34 cellular contexts compared by ENCODE assay signal in genomic region chr6:29028821-29029220, GRCh38. TPM values are rescaled to one million over a fixed set of nuclear protein-coding genes. Genes with fewer than 3 reads are reported as not detected.
"Had no signal": no experiment of that assay in that cellular context is flagged by ENCODE, and none has a peak within 500 bp of the region (broad histone marks: within the 10 kb centered on the region; RNA-seq: fewer than 3 reads in every experiment).

No MANE protein-coding gene starts in this region.

- H3K4me1 Mint-ChIP-seq: stimulated activated effector memory CD8-positive, alpha-beta T cell treated with anti-CD3 and anti-CD28 coated beads, Interleukin-12 subunit alpha, Interleukin-12 subunit beta, amount 100 ng/mL, for 72 hours; stimulated activated memory B cell treated with anti-CD40 and anti-IgM and Interleukin-4, amounts not matched to agents 10 μg/mL and 1 μg/mL and 100 μg/mL, for 72 hours; stimulated activated naive B cell treated with anti-CD40 and anti-IgM and Interleukin-4, amounts not matched to agents 10 μg/mL and 1 μg/mL and 100 μg/mL, for 72 hours; stimulated activated naive CD8-positive, alpha-beta T cell treated with anti-CD3 and anti-CD28 coated beads, Interleukin-15, amount 100 ng/mL, for 72 hours had no signal

- H3K27ac Mint-ChIP-seq: stimulated activated effector memory CD8-positive, alpha-beta T cell treated with anti-CD3 and anti-CD28 coated beads, Interleukin-12 subunit alpha, Interleukin-12 subunit beta, amount 100 ng/mL, for 72 hours; stimulated activated memory B cell treated with anti-CD40 and anti-IgM and Interleukin-4, amounts not matched to agents 10 μg/mL and 1 μg/mL and 100 μg/mL, for 72 hours; stimulated activated naive B cell treated with anti-CD40 and anti-IgM and Interleukin-4, amounts not matched to agents 10 μg/mL and 1 μg/mL and 100 μg/mL, for 72 hours; stimulated activated naive CD8-positive, alpha-beta T cell treated with anti-CD3 and anti-CD28 coated beads, Interleukin-15, amount 100 ng/mL, for 72 hours; stimulated activated naive CD8-positive, alpha-beta T cell treated with anti-CD3 and anti-CD28 coated beads, Interleukin-15, Interleukin-2, amounts not matched to agents 100 ng/mL and 50 ng/mL, for 24 hours; type B pancreatic cell had no signal

- H3K4me1 ChIP-seq: stomach, suprapubic skin, testis, thyroid gland, tibial artery, tibial nerve, transverse colon, upper lobe of left lung, upper lobe of right lung, uterus, vagina had no signal

- H3K9me3 Mint-ChIP-seq: stimulated activated effector memory CD8-positive, alpha-beta T cell treated with anti-CD3 and anti-CD28 coated beads, Interleukin-12 subunit alpha, Interleukin-12 subunit beta, amount 100 ng/mL, for 72 hours; stimulated activated memory B cell treated with anti-CD40 and anti-IgM and Interleukin-4, amounts not matched to agents 10 μg/mL and 1 μg/mL and 100 μg/mL, for 72 hours; stimulated activated naive B cell treated with anti-CD40 and anti-IgM and Interleukin-4, amounts not matched to agents 10 μg/mL and 1 μg/mL and 100 μg/mL, for 72 hours; stimulated activated naive CD8-positive, alpha-beta T cell treated with anti-CD3 and anti-CD28 coated beads, Interleukin-15, amount 100 ng/mL, for 72 hours; stimulated activated naive CD8-positive, alpha-beta T cell treated with anti-CD3 and anti-CD28 coated beads, Interleukin-15, Interleukin-2, amounts not matched to agents 100 ng/mL and 50 ng/mL, for 24 hours; type B pancreatic cell had no signal

- FAIRE-seq: urothelium cell line had no signal

- H3K27ac ChIP-seq: stomach, suprapubic skin, testis, thoracic aorta, thyroid gland, tibial artery, tibial nerve, transverse colon, upper lobe of left lung, upper lobe of right lung, uterus, vagina had no signal

- DNase-seq: stimulated activated CD4-positive, alpha-beta T cell treated with anti-CD3 and anti-CD28 coated beads, Interleukin-2, amount 100 ng/mL, for 48 hours; stimulated activated CD4-positive, alpha-beta T cell treated with anti-CD3 and anti-CD28 coated beads, Interleukin-4, amount 100 ng/mL, for 1 hour; stimulated activated CD4-positive, alpha-beta T cell treated with anti-CD3 and anti-CD28 coated beads, Interleukin-4, amount 100 ng/mL, for 24 hours; stimulated activated CD4-positive, alpha-beta T cell treated with anti-CD3 and anti-CD28 coated beads, Interleukin-4, amount 100 ng/mL, for 4 hours; stimulated activated CD8-positive, alpha-beta memory T cell treated with anti-CD3 and anti-CD28 coated beads, Interleukin-4, amount 100 ng/mL, for 48 hours; stimulated activated naive B cell treated with anti-CD40 and anti-IgM and Interleukin-4, amounts not matched to agents 10 μg/mL and 1 μg/mL and 100 μg/mL, for 72 hours; stimulated activated naive CD4-positive, alpha-beta T cell; stimulated activated naive CD4-positive, alpha-beta T cell treated with Interleukin-2 at 50 U/mL for 16 hours; stimulated activated naive CD8-positive, alpha-beta T cell treated with anti-CD3 and anti-CD28 coated beads, Interleukin-15, amount 100 ng/mL, for 72 hours; stimulated activated naive CD8-positive, alpha-beta T cell treated with anti-CD3 and anti-CD28 coated beads, Interleukin-15, Interleukin-2, amounts not matched to agents 100 U/mL and 50 U/mL, for 24 hours; stomach; substantia nigra; testis; thyroid gland; tibial artery; transverse colon; trophoblast cell; upper lobe of right lung; uterus had no signal

- ATAC-seq: stimulated activated effector memory CD8-positive, alpha-beta T cell treated with anti-CD3 and anti-CD28 coated beads, Interleukin-12 subunit alpha, Interleukin-12 subunit beta, amount 100 ng/mL, for 72 hours; stimulated activated memory B cell treated with anti-CD40 and anti-IgM and Interleukin-4, amounts not matched to agents 10 μg/mL and 1 μg/mL and 100 μg/mL, for 72 hours; stimulated activated naive B cell treated with anti-CD40 and anti-IgM and Interleukin-4, amounts not matched to agents 10 μg/mL and 1 μg/mL and 100 μg/mL, for 72 hours; stimulated activated naive CD8-positive, alpha-beta T cell treated with anti-CD3 and anti-CD28 coated beads, Interleukin-15, amount 100 ng/mL, for 72 hours; stimulated activated naive CD8-positive, alpha-beta T cell treated with anti-CD3 and anti-CD28 coated beads, Interleukin-15, Interleukin-2, amounts not matched to agents 100 U/mL and 50 U/mL, for 24 hours; upper lobe of right lung had no signal

- H3K27me3 ChIP-seq: testis, thyroid gland, vagina had no signal

- H3K36me3 ChIP-seq: stomach, suprapubic skin, thoracic aorta, thyroid gland, tibial artery, tibial nerve, transverse colon, upper lobe of left lung, upper lobe of right lung, uterus, vagina had no signal

- H3K36me3 Mint-ChIP-seq: stimulated activated effector memory CD8-positive, alpha-beta T cell treated with anti-CD3 and anti-CD28 coated beads, Interleukin-12 subunit alpha, Interleukin-12 subunit beta, amount 100 ng/mL, for 72 hours; stimulated activated memory B cell treated with anti-CD40 and anti-IgM and Interleukin-4, amounts not matched to agents 10 μg/mL and 1 μg/mL and 100 μg/mL, for 72 hours; stimulated activated naive B cell treated with anti-CD40 and anti-IgM and Interleukin-4, amounts not matched to agents 10 μg/mL and 1 μg/mL and 100 μg/mL, for 72 hours; type B pancreatic cell had no signal

- H3K9me3 ChIP-seq: stomach, suprapubic skin, testis, thoracic aorta, thyroid gland, tibial artery, tibial nerve, transverse colon, upper lobe of left lung, upper lobe of right lung, uterus, vagina had no signal

- H3K4me3 ChIP-seq: stomach, suprapubic skin, testis, thoracic aorta, thyroid gland, tibial artery, tibial nerve, transverse colon, upper lobe of left lung, upper lobe of right lung, uterus, vagina had no signal

- H3K4me3 Mint-ChIP-seq: stimulated activated effector memory CD8-positive, alpha-beta T cell treated with anti-CD3 and anti-CD28 coated beads, Interleukin-12 subunit alpha, Interleukin-12 subunit beta, amount 100 ng/mL, for 72 hours; stimulated activated memory B cell treated with anti-CD40 and anti-IgM and Interleukin-4, amounts not matched to agents 10 μg/mL and 1 μg/mL and 100 μg/mL, for 72 hours; stimulated activated naive B cell treated with anti-CD40 and anti-IgM and Interleukin-4, amounts not matched to agents 10 μg/mL and 1 μg/mL and 100 μg/mL, for 72 hours; stimulated activated naive CD8-positive, alpha-beta T cell treated with anti-CD3 and anti-CD28 coated beads, Interleukin-15, amount 100 ng/mL, for 72 hours; stimulated activated naive CD8-positive, alpha-beta T cell treated with anti-CD3 and anti-CD28 coated beads, Interleukin-15, Interleukin-2, amounts not matched to agents 100 ng/mL and 50 ng/mL, for 24 hours; type B pancreatic cell had no signal

RNA-seq across cellular contexts. Expression of gene OR2W1, which starts 16.2 kb away (rescaled TPM):
- total RNA-seq: stomach, subcutaneous adipose tissue, suprapubic skin, temporal lobe, testis, thoracic aorta, thyroid gland, tibial nerve, transverse colon, upper lobe of left lung, upper lobe of right lung, ureter, urinary bladder, uterus, vagina had no signal
- polyA plus RNA-seq: stomach, thymus, urinary bladder had no signal

RNA-seq across cellular contexts. Expression of gene OR2B3, which starts 58.3 kb away (rescaled TPM):
- total RNA-seq: stomach, subcutaneous adipose tissue, suprapubic skin, temporal lobe, testis, thoracic aorta, thyroid gland, tibial nerve, transverse colon, upper lobe of left lung, upper lobe of right lung, ureter, urinary bladder, uterus, vagina had no signal
- polyA plus RNA-seq: stomach, thymus, urinary bladder had no signal
